10 cellular contexts compared by ENCODE assay signal in genomic region chr4:3389186-3389878, GRCh38. TPM values are rescaled to one million over a fixed set of nuclear protein-coding genes. Genes with fewer than 3 reads are reported as not detected.
A peak's percentile ranks its signal among the peaks of the same experiment; 100 is the strongest.
DNase-seq lines count a peak whose midpoint lies in the region; ATAC-seq and TF ChIP-seq lines count a peak whose summit lies in the region.
"Had no signal": no experiment of that assay in that cellular context is flagged by ENCODE, and none has a peak within 500 bp of the region (broad histone marks: within the 10 kb centered on the region; RNA-seq: fewer than 3 reads in every experiment).

No MANE protein-coding gene starts in this region.

- no peaks in the 10 kb centered on the region for H3K27me3 ChIP-seq in SJCRH30

- H3K4me1 Mint-ChIP-seq in progenitor cell of endocrine pancreas (ENCODE audit: low read depth) = peaks cover 10% of the 10 kb centered on the region
- peaks cover 2% of the 10 kb centered on the region for H3K4me1 Mint-ChIP-seq in activated CD8-positive, alpha-beta T cell treated with anti-CD3 and anti-CD28 coated beads for 36 hours (ENCODE audit: low read depth)

- TF ChIP-seq CTCF in fibroblast of pulmonary artery (IDR thresholded peaks at IDR 0.05; ENCODE audit: low read length, missing control alignments) (no peak), progenitor cell of endocrine pancreas (IDR thresholded peaks at IDR 0.05; ENCODE audit: unreplicated experiment) (no peak)
- no peak for TF ChIP-seq CTCF in activated CD8-positive, alpha-beta T cell treated with anti-CD3 and anti-CD28 coated beads for 36 hours (IDR thresholded peaks at IDR 0.05)

- no peaks in the 10 kb centered on the region for H3K27me3 Mint-ChIP-seq in progenitor cell of endocrine pancreas
- H3K27me3 Mint-ChIP-seq in activated CD8-positive, alpha-beta T cell treated with anti-CD3 and anti-CD28 coated beads for 36 hours = peaks cover 3% of the 10 kb centered on the region

- H3K9me3 Mint-ChIP-seq in progenitor cell of endocrine pancreas (ENCODE audit: low read depth) = no peaks in the 10 kb centered on the region
- H3K9me3 Mint-ChIP-seq in activated CD8-positive, alpha-beta T cell treated with anti-CD3 and anti-CD28 coated beads for 36 hours = no peaks in the 10 kb centered on the region
- H3K9me3 Mint-ChIP-seq: activated T-helper 2 cell treated with anti-CD3 and anti-CD28 coated beads, Interferon-gamma antibody, Interleukin-2, Interleukin-4, amounts not matched to agents 10 μg/mL and 5 μg/mL and 100 μg/mL, durations not matched to agents 14 hours and 24 hours and 36 hours had no signal

- intact Hi-C loops in activated CD8-positive, alpha-beta T cell treated with anti-CD3 and anti-CD28 coated beads for 36 hours (cut with micrococcal nuclease) = no loop called here

- ATAC-seq in HG03108 (IDR thresholded peaks at IDR 0.05; ENCODE audit: unreplicated experiment) (no peak), HG02840 (IDR thresholded peaks at IDR 0.05; ENCODE audit: low FRiP score, unreplicated experiment) (no peak)
- ATAC-seq in activated CD8-positive, alpha-beta T cell treated with anti-CD3 and anti-CD28 coated beads for 36 hours = no peak

- H3K27ac Mint-ChIP-seq in progenitor cell of endocrine pancreas = peak overlapping the region; percentile 34
- no peak overlapping the region for H3K27ac Mint-ChIP-seq in activated CD8-positive, alpha-beta T cell treated with anti-CD3 and anti-CD28 coated beads for 36 hours
- H3K27ac Mint-ChIP-seq: activated T-helper 2 cell treated with anti-CD3 and anti-CD28 coated beads, Interferon-gamma antibody, Interleukin-2, Interleukin-4, amounts not matched to agents 10 μg/mL and 5 μg/mL and 100 μg/mL, durations not matched to agents 14 hours and 24 hours and 36 hours had no signal

- no peak overlapping the region for H3K4me3 Mint-ChIP-seq in progenitor cell of endocrine pancreas (ENCODE audit: low read depth)
- no peak overlapping the region for H3K4me3 Mint-ChIP-seq in activated CD8-positive, alpha-beta T cell treated with anti-CD3 and anti-CD28 coated beads for 36 hours

- H3K9me3 ChIP-seq in SJCRH30 (replicated peaks) = no peaks in the 10 kb centered on the region

- peak overlapping the region; percentile 34 for H3K4me3 ChIP-seq in SJCRH30
- H3K4me3 ChIP-seq in fibroblast of pulmonary artery (replicated peaks; ENCODE audit: low read depth, low read length) = peak overlapping the region; percentile 32

- DNase-seq in CD1c-positive myeloid dendritic cell (ENCODE audit: extremely low spot score) (peak; percentile 66), SJCRH30 (no peak), fibroblast of pulmonary artery (ENCODE audit: low read depth) (no peak), progenitor cell of endocrine pancreas (ENCODE audit: low spot score, unreplicated experiment) (no peak), ureter (ENCODE audit: low spot score) (no peak)
- DNase-seq in activated CD8-positive, alpha-beta T cell treated with anti-CD3 and anti-CD28 coated beads for 36 hours = no peak
- DNase-seq: DMS 273 treated with DMSO at 0.1 percent for 48 hours had no signal

- CTCF ChIA-PET in activated CD8-positive, alpha-beta T cell treated with anti-CD3 and anti-CD28 coated beads for 36 hours (lab: Charles Lee) = interaction anchor here (2.1 kb wide), 1 partner anchor 91 kb away, joined by 6 read pairs; no protein-coding TSS in a partner anchor

- H3K36me3 ChIP-seq in SJCRH30 = no peaks in the 10 kb centered on the region

- POLR2A ChIA-PET in activated CD8-positive, alpha-beta T cell treated with anti-CD3 and anti-CD28 coated beads for 36 hours (lab: Charles Lee) = no interaction called here

- no peak overlapping the region for H3K27ac ChIP-seq in SJCRH30

- no peaks in the 10 kb centered on the region for H3K36me3 Mint-ChIP-seq in progenitor cell of endocrine pancreas (ENCODE audit: insufficient read depth)
- H3K36me3 Mint-ChIP-seq in activated CD8-positive, alpha-beta T cell treated with anti-CD3 and anti-CD28 coated beads for 36 hours (ENCODE audit: low read depth) = no peaks in the 10 kb centered on the region

- H3K4me1 ChIP-seq in SJCRH30 = peaks cover 13% of the 10 kb centered on the region; the same call in 1 of the 2 replicates

RNA-seq across cellular contexts. Expression of gene HGFAC, which starts 52.4 kb away (rescaled TPM):
- total RNA-seq in SJCRH30 (2014; rRNA removed; shearing (Covaris generic)) = 0.12 and 0.63 TPM in 2 replicates
- total RNA-seq in progenitor cell of endocrine pancreas = 6.7 and 7.5 TPM in 2 replicates
- total RNA-seq in ureter = not detected
- total RNA-seq in activated CD8-positive, alpha-beta T cell treated with anti-CD3 and anti-CD28 coated beads for 36 hours = not detected
- total RNA-seq: activated T-helper 2 cell treated with anti-CD3 and anti-CD28 coated beads, Interferon-gamma antibody, Interleukin-2, Interleukin-4, amounts not matched to agents 10 μg/mL and 5 μg/mL and 100 μg/mL, durations not matched to agents 14 hours and 24 hours and 36 hours had no signal
